ENCODE assay signal across 18 cellular contexts in the genomic region with DNA sequence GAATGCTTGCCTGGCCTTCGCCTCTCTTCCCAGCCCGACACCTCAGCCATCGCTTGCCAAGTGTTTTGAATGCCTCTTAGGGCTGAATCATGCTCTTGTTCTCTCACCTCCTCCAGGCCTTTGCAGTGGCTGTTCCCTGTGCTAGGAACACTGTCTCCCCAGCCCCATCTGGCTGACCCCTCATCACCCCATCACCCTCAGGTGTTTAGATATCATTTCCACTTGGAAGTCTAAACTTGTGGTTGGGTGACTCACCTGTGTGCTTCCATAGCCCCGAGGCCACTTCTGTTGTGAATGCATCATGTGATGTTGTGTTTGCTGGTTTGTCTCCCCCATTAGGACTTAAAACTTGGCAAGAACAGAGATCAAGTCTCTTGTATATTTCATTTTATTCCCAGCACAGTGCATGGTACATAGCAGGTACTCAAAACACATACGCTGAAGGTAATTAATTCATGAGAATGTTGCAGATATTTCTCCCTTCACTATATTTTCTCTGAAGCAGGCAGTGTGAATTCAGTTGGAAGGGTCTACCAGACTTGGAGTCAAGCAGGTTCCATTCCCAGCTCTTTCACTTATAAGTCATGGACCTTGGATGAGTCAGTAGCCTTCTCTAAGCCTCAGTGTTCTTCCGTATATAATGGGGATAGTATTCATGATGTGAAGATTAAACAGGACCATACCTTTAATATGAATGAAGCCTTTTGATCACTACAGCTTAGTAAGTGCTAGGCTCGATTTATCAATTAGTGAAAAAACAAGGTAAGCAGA.
A peak's percentile ranks its signal among the peaks of the same experiment; 100 is the strongest.
DNase-seq lines count a peak whose midpoint lies in the region; ATAC-seq and TF ChIP-seq lines count a peak whose summit lies in the region.
"Had no signal": no experiment of that assay in that cellular context is flagged by ENCODE, and none has a peak within 500 bp of the region (broad histone marks: within the 10 kb centered on the region; RNA-seq: fewer than 3 reads in every experiment).

No MANE protein-coding gene starts in this region.

- no peaks in the 10 kb centered on the region for H3K9me2 ChIP-seq in DOHH2 (replicated peaks; ENCODE audit: control insufficient read depth, low read length)

- H2BK12ac ChIP-seq in trophoblast cell (ENCODE audit: low read length): no peak overlapping the region

- H3K18ac ChIP-seq in trophoblast cell (ENCODE audit: low read length): no peak overlapping the region

- H3K79me2 ChIP-seq in DOHH2 (ENCODE audit: control insufficient read depth, low read length) (peaks cover 15% of the 10 kb centered on the region), trophoblast cell (ENCODE audit: control insufficient read depth, insufficient read depth, low read length, poor library complexity) (no peaks in the 10 kb centered on the region)

- no peak overlapping the region for H2BK5ac ChIP-seq in trophoblast cell (ENCODE audit: low read depth, low read length, poor library complexity)

- peak overlapping the region; percentile 95 for H3K27ac ChIP-seq in DOHH2 (ENCODE audit: low read depth, low read length)
- no peak overlapping the region for H3K27ac ChIP-seq in heart right ventricle
- H3K27ac ChIP-seq in trophoblast cell (ENCODE audit: low read depth, low read length): no peak overlapping the region
- H3K27ac ChIP-seq: HL-60, KMS-11, right lobe of liver, stomach had no signal

- H3K9me3 ChIP-seq in DOHH2 (ENCODE audit: control insufficient read depth, insufficient read depth, low read length) (no peaks in the 10 kb centered on the region), heart right ventricle (no peaks in the 10 kb centered on the region), trophoblast cell (ENCODE audit: insufficient read depth, low read depth, low read length) (peaks cover 2% of the 10 kb centered on the region)
- H3K9me3 ChIP-seq: right lobe of liver, stomach had no signal

- CTCF ChIA-PET in WTC11 (lab: Charles Lee): no interaction called here

- peaks cover 17% of the 10 kb centered on the region for H3F3A ChIP-seq in DOHH2 (ENCODE audit: control insufficient read depth, insufficient read depth)

- H2AFZ ChIP-seq in trophoblast cell (ENCODE audit: insufficient read depth, low read length, poor library complexity): no peak overlapping the region

- H2AK5ac ChIP-seq in trophoblast cell (ENCODE audit: low read length): no peak overlapping the region

- H3K36me3 ChIP-seq in DOHH2 (ENCODE audit: control insufficient read depth, low read length) (peaks cover 18% of the 10 kb centered on the region), heart right ventricle (no peaks in the 10 kb centered on the region), trophoblast cell (ENCODE audit: control insufficient read depth in 1 of 2, insufficient read depth in 2 of 2, low read length in 2 of 2) (no peaks in the 10 kb centered on the region)
- H3K36me3 ChIP-seq: right lobe of liver, stomach had no signal

- H3K27ac Mint-ChIP-seq in WTC11: peak overlapping the region; percentile 70; the same call in 1 of the 2 replicates
- peak overlapping the region; percentile 69 for H3K27ac Mint-ChIP-seq in memory B cell
- H3K27ac Mint-ChIP-seq: activated naive CD4-positive, alpha-beta T cell treated with anti-CD3 and anti-CD28 coated beads, Interleukin-2, amount 50 U/mL, for 24 hours; activated T-cell treated with anti-CD3 and anti-CD28 coated beads, Interleukin-2, amount 50 U/mL, for 24 hours had no signal

- no peak overlapping the region for H3K4me3 Mint-ChIP-seq in WTC11
- H3K4me3 Mint-ChIP-seq in memory B cell: no peak overlapping the region
- H3K4me3 Mint-ChIP-seq: activated naive CD4-positive, alpha-beta T cell treated with anti-CD3 and anti-CD28 coated beads, Interleukin-2, amount 50 U/mL, for 24 hours; activated T-cell treated with anti-CD3 and anti-CD28 coated beads, Interleukin-2, amount 50 U/mL, for 24 hours had no signal

- H3K36me3 Mint-ChIP-seq in WTC11 (no peaks in the 10 kb centered on the region), memory B cell (peaks cover 2% of the 10 kb centered on the region)
- H3K36me3 Mint-ChIP-seq: activated naive CD4-positive, alpha-beta T cell treated with anti-CD3 and anti-CD28 coated beads, Interleukin-2, amount 50 U/mL, for 24 hours had no signal

- H2BK120ac ChIP-seq in trophoblast cell (ENCODE audit: insufficient read depth, low read length, poor library complexity): no peak overlapping the region

- H4K12ac ChIP-seq in trophoblast cell (ENCODE audit: low read depth, low read length): no peak overlapping the region

- H3K4me1 Mint-ChIP-seq in WTC11 (peaks cover 5% of the 10 kb centered on the region), memory B cell (peaks cover 31% of the 10 kb centered on the region)

- WGBS in heart right ventricle, 2 donors: 89 to 92% methylated on average over 7 of the region's 7 CpGs
- no CpG with 5 or more reads among the region's 7 CpGs for WGBS in trophoblast cell (ENCODE audit: extremely low coverage, insufficient coverage, insufficient read length)

- no peaks in the 10 kb centered on the region for H4K20me1 ChIP-seq in DOHH2 (ENCODE audit: control insufficient read depth, insufficient read depth, low read depth, low read length)

- H3K4ac ChIP-seq in trophoblast cell (ENCODE audit: low read depth, low read length): no peak overlapping the region

- H4K8ac ChIP-seq in trophoblast cell (ENCODE audit: low read depth, low read length): no peak overlapping the region

- peak overlapping the region; percentile 20; the same call in 1 of the 2 replicates for H3K4me3 ChIP-seq in DOHH2 (ENCODE audit: low read length)
- H3K4me3 ChIP-seq in heart right ventricle: no peak overlapping the region
- H3K4me3 ChIP-seq in trophoblast cell (ENCODE audit: low read depth, low read length): no peak overlapping the region
- H3K4me3 ChIP-seq: right lobe of liver, stomach had no signal

- TF ChIP-seq CTCF in DOHH2 (IDR thresholded peaks at IDR 0.05; ENCODE audit: low read depth, low read length, poor library complexity, severe bottlenecking): no peak
- TF ChIP-seq CTCF in WTC11 (IDR thresholded peaks at IDR 0.05): no peak
- TF ChIP-seq CTCF in heart right ventricle (IDR thresholded peaks at IDR 0.05): no peak

- H3K4me1 ChIP-seq in DOHH2 (ENCODE audit: control insufficient read depth, low read length) (peaks cover 94% of the 10 kb centered on the region), heart right ventricle (peaks cover 5 to 11% (median 7%) of the 10 kb centered on the region in 9 donors), trophoblast cell (ENCODE audit: control insufficient read depth in 1 of 2, insufficient read depth in 2 of 2, low read length in 2 of 2) (peaks cover 3 to 4% of the 10 kb centered on the region in 2 experiments)

- no peak overlapping the region for H3K14ac ChIP-seq in trophoblast cell (ENCODE audit: low read length)

- intact Hi-C loops in heart right ventricle (cut with DNase I): loop anchor here in 1 of 10 donors (10.0 kb wide), 1 partner anchor 79 kb away; a partner anchor contains a TSS

- H3K9me3 Mint-ChIP-seq in WTC11 (no peaks in the 10 kb centered on the region), memory B cell (no peaks in the 10 kb centered on the region)
- H3K9me3 Mint-ChIP-seq: activated naive CD4-positive, alpha-beta T cell treated with anti-CD3 and anti-CD28 coated beads, Interleukin-2, amount 50 U/mL, for 24 hours; activated T-cell treated with anti-CD3 and anti-CD28 coated beads, Interleukin-2, amount 50 U/mL, for 24 hours had no signal

- H3K27me3 ChIP-seq in DOHH2 (ENCODE audit: control insufficient read depth, low read length) (no peaks in the 10 kb centered on the region), heart right ventricle (no peaks in the 10 kb centered on the region), trophoblast cell (ENCODE audit: insufficient read depth, low read length) (no peaks in the 10 kb centered on the region)
- H3K27me3 ChIP-seq: right lobe of liver, stomach had no signal

- H3K4me2 ChIP-seq in DOHH2 (ENCODE audit: low read length) (peak overlapping the region; percentile 92), trophoblast cell (ENCODE audit: low read length) (no peak overlapping the region)
- H3K4me2 ChIP-seq: KMS-11 had no signal

- no peak for ATAC-seq in WTC11
- ATAC-seq in memory B cell (ENCODE audit: low read depth): no peak
- no peak for ATAC-seq in heart right ventricle
- no peak for ATAC-seq in GM18870 (IDR thresholded peaks at IDR 0.05; ENCODE audit: unreplicated experiment)
- ATAC-seq in GM18858 (IDR thresholded peaks at IDR 0.05; ENCODE audit: unreplicated experiment): no peak
- ATAC-seq: right lobe of liver, SK-N-SH treated with all-trans-retinoic acid at 6 μM for 48 hours had no signal

- no peak overlapping the region for H3K9ac ChIP-seq in trophoblast cell (ENCODE audit: low read length)
- H3K9ac ChIP-seq: KMS-11 had no signal

- peaks cover 2% of the 10 kb centered on the region for H3K79me1 ChIP-seq in trophoblast cell (ENCODE audit: low read length)

- DNase-seq in NCI-H2196 (lab: John Stamatoyannopoulos, UW; ENCODE audit: unreplicated experiment) (peak; percentile 80), WTC11 (ENCODE audit: low spot score) (no peak), memory B cell (ENCODE audit: low spot score in 2 of 2) (no peak), heart right ventricle (no peak), trophoblast cell (no peak)
- DNase-seq: activated CD4-positive, alpha-beta T cell treated with anti-CD3 and anti-CD28 coated beads, Interleukin-2, amount 50 U/mL, for 4 hours; activated T-cell treated with anti-CD3 and anti-CD28 coated beads, Interleukin-2, amount 50 U/mL, for 24 hours; head of caudate nucleus; NCI-H1436; right lobe of liver; stomach had no signal

- H3K23ac ChIP-seq in trophoblast cell (ENCODE audit: low read length): no peak overlapping the region

- H4K91ac ChIP-seq in trophoblast cell (ENCODE audit: low read depth, low read length): no peak overlapping the region

- POLR2A ChIA-PET in WTC11 (lab: Charles Lee): no interaction called here

- H3K27me3 Mint-ChIP-seq in WTC11 (ENCODE audit: low read depth) (no peaks in the 10 kb centered on the region), memory B cell (no peaks in the 10 kb centered on the region)
- H3K27me3 Mint-ChIP-seq: activated naive CD4-positive, alpha-beta T cell treated with anti-CD3 and anti-CD28 coated beads, Interleukin-2, amount 50 U/mL, for 24 hours; activated T-cell treated with anti-CD3 and anti-CD28 coated beads, Interleukin-2, amount 50 U/mL, for 24 hours had no signal
